In the genomic region with DNA sequence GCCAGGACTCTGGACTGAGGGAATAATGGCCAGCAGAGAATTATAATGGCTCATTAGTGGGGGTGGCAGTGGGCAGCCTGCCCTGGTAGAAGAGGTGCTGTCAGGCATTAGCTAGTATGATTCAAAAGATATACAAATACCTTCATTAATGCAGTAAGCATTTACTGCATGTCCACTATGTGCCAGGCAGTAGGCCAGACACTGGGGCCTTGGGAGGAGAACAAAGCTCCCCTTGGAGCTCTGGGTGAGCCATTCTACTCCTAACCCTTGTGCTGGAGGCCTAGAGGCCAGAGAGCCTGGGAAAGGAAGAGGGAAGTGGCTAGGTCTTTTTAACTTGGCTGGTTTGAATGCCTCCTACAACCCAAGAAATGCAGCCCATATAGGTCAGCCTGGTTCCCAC, we compare ENCODE assay signal across 16 cellular contexts.
"Had no signal": no experiment of that assay in that cellular context is flagged by ENCODE, and none has a peak within 500 bp of the region (broad histone marks: within the 10 kb centered on the region; RNA-seq: fewer than 3 reads in every experiment).

No MANE protein-coding gene starts in this region.

- H3K27ac Mint-ChIP-seq: activated naive CD4-positive, alpha-beta T cell treated with anti-CD3 and anti-CD28 coated beads, Interleukin-2, amount 50 U/mL, for 72 hours; dendritic cell treated with granulocyte-macrophage colony-stimulating factor and Interleukin-4, amounts not matched to agents 40 ng/mL and 50 ng/mL, for 4 days had no signal

- DNase-seq: activated CD4-positive, alpha-beta T cell treated with anti-CD3 and anti-CD28 coated beads for 48 hours; activated effector memory CD4-positive, alpha-beta T cell treated with Interleukin-2 at 50 U/mL for 16 hours; activated T-cell treated with anti-CD3 and anti-CD28 coated beads, Interleukin-2, amount 50 U/mL, for 1 hour; amniotic stem cell; left colon; mammary epithelial cell; occipital lobe; stimulated activated CD4-positive, alpha-beta T cell treated with anti-CD3 and anti-CD28 coated beads, Interleukin-4, amount 100 ng/mL, for 1 hour; stimulated activated CD8-positive, alpha-beta memory T cell treated with anti-CD3 and anti-CD28 coated beads, Interleukin-4, amount 100 ng/mL, for 48 hours; stomach; T-helper 1 cell; trophoblast cell had no signal

- H3K4me3 Mint-ChIP-seq: dendritic cell treated with granulocyte-macrophage colony-stimulating factor and Interleukin-4, amounts not matched to agents 40 ng/mL and 50 ng/mL, for 4 days; nephron; WTC11 had no signal

- H3K36me3 Mint-ChIP-seq: activated naive CD4-positive, alpha-beta T cell treated with anti-CD3 and anti-CD28 coated beads, Interleukin-2, amount 50 U/mL, for 72 hours had no signal

- H3K9me3 Mint-ChIP-seq: activated naive CD4-positive, alpha-beta T cell treated with anti-CD3 and anti-CD28 coated beads, Interleukin-2, amount 50 U/mL, for 72 hours; dendritic cell treated with granulocyte-macrophage colony-stimulating factor and Interleukin-4, amounts not matched to agents 40 ng/mL and 50 ng/mL, for 4 days; nephron; WTC11 had no signal
